ENCODE assay signal across 9 cellular contexts in the genomic region with DNA sequence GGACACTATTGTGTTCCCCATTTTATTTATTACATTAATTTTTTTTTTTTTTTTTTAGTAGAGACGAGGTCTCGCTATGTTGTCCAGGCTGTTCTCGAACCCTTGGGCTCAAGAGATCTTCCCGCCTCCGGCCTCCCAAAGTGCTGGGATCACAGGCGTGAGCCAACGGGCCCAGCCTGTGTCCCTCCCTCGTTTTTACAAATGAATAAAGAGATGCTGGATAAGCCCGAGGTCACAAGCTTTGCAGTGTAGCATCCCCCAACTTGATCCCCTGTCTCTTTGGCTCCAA. TPM values are rescaled to one million over a fixed set of nuclear protein-coding genes. Genes with fewer than 3 reads are reported as not detected.
A peak's percentile ranks its signal among the peaks of the same experiment; 100 is the strongest.
DNase-seq lines count a peak whose midpoint lies in the region; ATAC-seq lines count a peak whose summit lies in the region.
"Had no signal": no experiment of that assay in that cellular context is flagged by ENCODE, and none has a peak within 500 bp of the region (broad histone marks: within the 10 kb centered on the region; RNA-seq: fewer than 3 reads in every experiment).

No MANE protein-coding gene starts in this region.

- no peak for ATAC-seq in activated naive CD4-positive, alpha-beta T cell treated with anti-CD3 and anti-CD28 coated beads, Interleukin-2, amount 50 U/mL, for 72 hours
- ATAC-seq in stimulated activated naive CD8-positive, alpha-beta T cell treated with anti-CD3 and anti-CD28 coated beads, Interleukin-15, amount 100 ng/mL, for 72 hours = no peak
- no peak for ATAC-seq in HG03045 (IDR thresholded peaks at IDR 0.05; ENCODE audit: unreplicated experiment)

- H3K9me3 ChIP-seq in iPS-20b (ENCODE audit: insufficient read depth, low read depth, low read length) = no peaks in the 10 kb centered on the region

- H3K36me3 Mint-ChIP-seq in activated naive CD4-positive, alpha-beta T cell treated with anti-CD3 and anti-CD28 coated beads, Interleukin-2, amount 50 U/mL, for 72 hours = peaks cover 15 to 36% of the 10 kb centered on the region in 2 donors

- H3K4me3 Mint-ChIP-seq in stimulated activated naive CD8-positive, alpha-beta T cell treated with anti-CD3 and anti-CD28 coated beads, Interleukin-15, amount 100 ng/mL, for 72 hours = peak overlapping the region; percentile 97 to 98

- peaks cover 15% of the 10 kb centered on the region; the same call in 1 of the 2 replicates for H3K4me1 ChIP-seq in iPS-20b (ENCODE audit: insufficient read depth, low read length)

- H3K27ac Mint-ChIP-seq in activated naive CD4-positive, alpha-beta T cell treated with anti-CD3 and anti-CD28 coated beads, Interleukin-2, amount 50 U/mL, for 72 hours = peak overlapping the region; percentile 95 to 97
- peak overlapping the region; percentile 91 to 98 for H3K27ac Mint-ChIP-seq in stimulated activated naive CD8-positive, alpha-beta T cell treated with anti-CD3 and anti-CD28 coated beads, Interleukin-15, amount 100 ng/mL, for 72 hours

- peaks cover 33% of the 10 kb centered on the region for H3K36me3 ChIP-seq in iPS-20b (ENCODE audit: insufficient read depth, low read depth, low read length)

- peak overlapping the region; percentile 78 for H3K4me3 ChIP-seq in iPS-20b (ENCODE audit: low read length)

- H3K27me3 Mint-ChIP-seq in stimulated activated naive CD8-positive, alpha-beta T cell treated with anti-CD3 and anti-CD28 coated beads, Interleukin-15, amount 100 ng/mL, for 72 hours = no peaks in the 10 kb centered on the region

- no peaks in the 10 kb centered on the region for H3K27me3 ChIP-seq in iPS-20b (ENCODE audit: insufficient read depth, low read length)

- peaks cover 64% of the 10 kb centered on the region for H3K4me1 Mint-ChIP-seq in stimulated activated naive CD8-positive, alpha-beta T cell treated with anti-CD3 and anti-CD28 coated beads, Interleukin-15, amount 100 ng/mL, for 72 hours

- peak; percentile 15 for DNase-seq in DMS53 treated with DMSO at 0.1 percent for 48 hours (lab: John Stamatoyannopoulos, UW; ENCODE audit: unreplicated experiment)
- DNase-seq in DMS53 (lab: John Stamatoyannopoulos, UW) = no peak
- DNase-seq in activated naive CD4-positive, alpha-beta T cell treated with anti-CD3 and anti-CD28 coated beads, Interleukin-2, amount 50 U/mL, for 72 hours (ENCODE audit: low spot score in 2 of 2) = no peak
- DNase-seq in stimulated activated naive CD8-positive, alpha-beta T cell treated with anti-CD3 and anti-CD28 coated beads, Interleukin-15, amount 100 ng/mL, for 72 hours = no peak
- no peak for DNase-seq in NCI-H1436 (lab: John Stamatoyannopoulos, UW)
- no peak for DNase-seq in NK-92 treated with Interleukin-12 subunit alpha and Interleukin-12 subunit beta, amount 100 ng/mL, for 24 hours (lab: John Stamatoyannopoulos, UW)

- peak overlapping the region; percentile 79; the same call in 1 of the 2 replicates for H3K9ac ChIP-seq in iPS-20b (ENCODE audit: low read depth, low read length)

- H3K27ac ChIP-seq in iPS-20b (ENCODE audit: low read length) = no peak overlapping the region

- H3K9me3 Mint-ChIP-seq in activated naive CD4-positive, alpha-beta T cell treated with anti-CD3 and anti-CD28 coated beads, Interleukin-2, amount 50 U/mL, for 72 hours = no peaks in the 10 kb centered on the region
- no peaks in the 10 kb centered on the region for H3K9me3 Mint-ChIP-seq in stimulated activated naive CD8-positive, alpha-beta T cell treated with anti-CD3 and anti-CD28 coated beads, Interleukin-15, amount 100 ng/mL, for 72 hours

RNA-seq across cellular contexts. Expression of a gene that starts 0.3 kb away (rescaled TPM):
- total RNA-seq in activated naive CD4-positive, alpha-beta T cell treated with anti-CD3 and anti-CD28 coated beads, Interleukin-2, amount 50 U/mL, for 72 hours = 10 to 100 TPM; 17.9 to 68.3 TPM

RNA-seq across cellular contexts. Expression of a gene that starts 28.5 kb away (rescaled TPM):
- 10 to 100 TPM; 13.9 to 16.3 TPM for total RNA-seq in activated naive CD4-positive, alpha-beta T cell treated with anti-CD3 and anti-CD28 coated beads, Interleukin-2, amount 50 U/mL, for 72 hours

RNA-seq across cellular contexts. Expression of a gene that starts 38.1 kb away (rescaled TPM):
- total RNA-seq in activated naive CD4-positive, alpha-beta T cell treated with anti-CD3 and anti-CD28 coated beads, Interleukin-2, amount 50 U/mL, for 72 hours = 10 to 100 TPM in 1 of 2 donors, 1 to 10 TPM in 1; 6.8 to 11.8 TPM

RNA-seq across cellular contexts. Expression of a gene that starts 46.5 kb away (rescaled TPM):
- total RNA-seq in activated naive CD4-positive, alpha-beta T cell treated with anti-CD3 and anti-CD28 coated beads, Interleukin-2, amount 50 U/mL, for 72 hours = not detected
- total RNA-seq: A172 had no signal
